In genomic region chr1:201085902-201086735, GRCh38 we compare ENCODE assay signal across 8 cellular contexts. TPM values are rescaled to one million over a fixed set of nuclear protein-coding genes. Genes with fewer than 3 reads are reported as not detected.
DNase-seq lines count a peak whose midpoint lies in the region; ATAC-seq and TF ChIP-seq lines count a peak whose summit lies in the region.

No MANE protein-coding gene starts in this region.

- H3K9me3 ChIP-seq in smooth muscle cell (replicated peaks; ENCODE audit: low read depth) = no peaks in the 10 kb centered on the region

- TF ChIP-seq CTCF in smooth muscle cell (IDR thresholded peaks at IDR 0.05; ENCODE audit: borderline replicate concordance, insufficient read depth, poor library complexity, severe bottlenecking) = peak; percentile 54

- no peak overlapping the region for H2AFZ ChIP-seq in smooth muscle cell (ENCODE audit: low read depth)

- no peaks in the 10 kb centered on the region for H3K79me2 ChIP-seq in smooth muscle cell (ENCODE audit: low read depth)

- no peaks in the 10 kb centered on the region for H3K27me3 ChIP-seq in smooth muscle cell (ENCODE audit: low read depth)

- H3K4me3 ChIP-seq in smooth muscle cell = no peak overlapping the region

- DNase-seq in C1 segment of cervical spinal cord (lab: John Stamatoyannopoulos, UW) = peak in 8 of 14 donors; percentile 4 to 47 (median 14)
- peak; percentile 76 for DNase-seq in GOT3 (lab: John Stamatoyannopoulos, UW)
- peak; percentile 70 for DNase-seq in OCI-M1 (lab: John Stamatoyannopoulos, UW)
- peak; percentile 33 for DNase-seq in activated naive CD4-positive, alpha-beta T cell treated with anti-CD3 and anti-CD28 coated beads, Interleukin-2, amount 50 U/mL, for 16 hours
- DNase-seq in left ventricle myocardium superior = peak; percentile 56
- DNase-seq in smooth muscle cell (lab: John Stamatoyannopoulos, UW; ENCODE audit: unreplicated experiment) = no peak
- DNase-seq in NCI-H2029 treated with DMSO at 0.1 percent for 48 hours (lab: John Stamatoyannopoulos, UW) = no peak
- DNase-seq in cerebellar nuclear complex (lab: John Stamatoyannopoulos, UW) = no peak

- no peak overlapping the region for H3K9ac ChIP-seq in smooth muscle cell (ENCODE audit: low read depth)

- intact Hi-C loops in left ventricle myocardium superior (cut with micrococcal nuclease) = no loop called here

- WGBS in smooth muscle cell (ENCODE audit: low lambda C conversion rate) = 71% methylated on average over 12 of the region's 12 CpGs

- peak; percentile 75 for ATAC-seq in left ventricle myocardium superior

- no peaks in the 10 kb centered on the region for H3F3A ChIP-seq in smooth muscle cell (ENCODE audit: low read depth)

- no peak overlapping the region for H3K27ac ChIP-seq in smooth muscle cell (ENCODE audit: low read depth)

- H3K4me2 ChIP-seq in smooth muscle cell = no peak overlapping the region

- peaks cover 5% of the 10 kb centered on the region for H3K4me1 ChIP-seq in smooth muscle cell (ENCODE audit: low read depth)

- H4K20me1 ChIP-seq in smooth muscle cell (ENCODE audit: low read depth) = no peaks in the 10 kb centered on the region

- no peaks in the 10 kb centered on the region for H3K36me3 ChIP-seq in smooth muscle cell (ENCODE audit: low read depth)

RNA-seq across cellular contexts. Expression of gene CACNA1S, which starts 26.1 kb away (rescaled TPM):
- total RNA-seq in left ventricle myocardium superior = not detected
- not detected in 2 replicates for total RNA-seq in smooth muscle cell
- polyA plus RNA-seq in smooth muscle cell = not detected in 2 replicates

RNA-seq across cellular contexts. Expression of gene ASCL5, which starts 40.9 kb away (rescaled TPM):
- not detected for total RNA-seq in left ventricle myocardium superior
- total RNA-seq in smooth muscle cell = not detected in 2 replicates
- 0.12 TPM in 1 of 2 replicates, not detected in the other for polyA plus RNA-seq in smooth muscle cell

Comparison
In these comparisons a context has a peak if more than half of its experiments do, and no peak if none do; other contexts are left out.
1. DNase-seq: peak in C1 segment of cervical spinal cord (8 of 14), GOT3 (single experiment), OCI-M1 (single experiment), activated naive CD4-positive, alpha-beta T cell treated with anti-CD3 and anti-CD28 coated beads, Interleukin-2, amount 50 U/mL, for 16 hours (single experiment) and left ventricle myocardium superior (single experiment); none in smooth muscle cell (single experiment), NCI-H2029 treated with DMSO at 0.1 percent for 48 hours (single experiment) and cerebellar nuclear complex (0 of 2).